In the genomic region with DNA sequence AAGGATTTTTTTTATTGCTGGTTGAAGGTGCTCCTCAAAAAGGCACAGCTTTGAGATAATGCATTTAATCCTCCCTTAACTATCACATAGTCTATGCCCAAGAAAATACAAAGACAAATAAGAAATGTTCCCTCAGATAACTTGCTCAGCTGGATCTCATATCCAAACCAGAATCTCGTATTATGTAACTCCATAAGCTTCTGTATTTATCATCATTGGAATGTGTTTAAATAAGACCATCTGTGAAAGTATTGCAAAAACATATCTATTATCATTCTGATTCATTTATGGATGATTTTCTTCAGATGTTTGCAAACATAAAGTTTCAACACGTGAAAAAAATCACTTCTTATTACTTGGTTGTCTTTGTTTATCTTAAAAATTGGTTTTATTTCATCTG, we compare ENCODE assay signal across 17 cellular contexts.
"Had no signal": no experiment of that assay in that cellular context is flagged by ENCODE, and none has a peak within 500 bp of the region (broad histone marks: within the 10 kb centered on the region; RNA-seq: fewer than 3 reads in every experiment).

No MANE protein-coding gene starts in this region.

- H3K9me3 ChIP-seq: gastrocnemius medialis, heart left ventricle, ovary, spleen, stomach, thoracic aorta, upper lobe of right lung had no signal

- H3K36me3 ChIP-seq: brain microvascular endothelial cell, gastrocnemius medialis, heart left ventricle, neural progenitor cell, ovary, spleen, stomach, thoracic aorta, upper lobe of right lung had no signal

- H3K27ac ChIP-seq: brain microvascular endothelial cell, dorsolateral prefrontal cortex, gastrocnemius medialis, heart left ventricle, neural progenitor cell, ovary, spleen, stomach, thoracic aorta, upper lobe of right lung had no signal

- H3K4me1 ChIP-seq: gastrocnemius medialis, heart left ventricle, neural progenitor cell, spleen, stomach, upper lobe of right lung had no signal

- FAIRE-seq: islet of Langerhans had no signal

- H3K4me3 ChIP-seq: dorsolateral prefrontal cortex, gastrocnemius medialis, heart left ventricle, neural progenitor cell, ovary, spleen, stomach, thoracic aorta, upper lobe of right lung had no signal

- H3K4me1 Mint-ChIP-seq: activated CD4-positive, alpha-beta T cell treated with anti-CD3 and anti-CD28 coated beads, Interleukin-2, amount 10 ng/mL, durations not matched to agents 24 days and 14 days; activated naive CD8-positive, alpha-beta T cell treated with anti-CD3 and anti-CD28 coated beads for 36 hours; naive B cell; neural progenitor cell had no signal

- H3K9me3 Mint-ChIP-seq: activated CD4-positive, alpha-beta T cell treated with anti-CD3 and anti-CD28 coated beads, Interleukin-2, amount 10 ng/mL, durations not matched to agents 24 days and 14 days; activated naive CD8-positive, alpha-beta T cell treated with anti-CD3 and anti-CD28 coated beads for 36 hours; activated T-helper 1 cell treated with anti-CD3 and anti-CD28 coated beads, Interleukin-12 subunit alpha, Interleukin-12 subunit beta, Interleukin-2, Interleukin-4 antibody, amounts not matched to agents 30 ng/mL and 10 ng/mL and 1 ng/mL, durations not matched to agents 14 hours and 24 hours and 36 hours; naive B cell; neural progenitor cell had no signal

- H3K9ac ChIP-seq: neural progenitor cell had no signal

- DNase-seq: activated CD4-positive, alpha-beta T cell treated with anti-CD3 and anti-CD28 coated beads, Interleukin-2, amount 10 ng/mL, durations not matched to agents 24 days and 14 days; activated CD4-positive, CD25-positive, alpha-beta regulatory T cell; activated naive CD8-positive, alpha-beta T cell treated with anti-CD3 and anti-CD28 coated beads for 36 hours; anterior cingulate cortex; brain microvascular endothelial cell; dorsolateral prefrontal cortex; gastrocnemius medialis; heart left ventricle; naive B cell; ovary; spleen; stomach; upper lobe of right lung had no signal

- H3K36me3 Mint-ChIP-seq: activated naive CD8-positive, alpha-beta T cell treated with anti-CD3 and anti-CD28 coated beads for 36 hours; naive B cell; neural progenitor cell had no signal

- H3K27ac Mint-ChIP-seq: activated CD4-positive, alpha-beta T cell treated with anti-CD3 and anti-CD28 coated beads, Interleukin-2, amount 10 ng/mL, durations not matched to agents 24 days and 14 days; activated naive CD8-positive, alpha-beta T cell treated with anti-CD3 and anti-CD28 coated beads for 36 hours; activated T-helper 1 cell treated with anti-CD3 and anti-CD28 coated beads, Interleukin-12 subunit alpha, Interleukin-12 subunit beta, Interleukin-2, Interleukin-4 antibody, amounts not matched to agents 30 ng/mL and 10 ng/mL and 1 ng/mL, durations not matched to agents 14 hours and 24 hours and 36 hours; naive B cell; neural progenitor cell had no signal

- H3K4me3 Mint-ChIP-seq: activated CD4-positive, alpha-beta T cell treated with anti-CD3 and anti-CD28 coated beads, Interleukin-2, amount 10 ng/mL, durations not matched to agents 24 days and 14 days; activated naive CD8-positive, alpha-beta T cell treated with anti-CD3 and anti-CD28 coated beads for 36 hours; activated T-helper 1 cell treated with anti-CD3 and anti-CD28 coated beads, Interleukin-12 subunit alpha, Interleukin-12 subunit beta, Interleukin-2, Interleukin-4 antibody, amounts not matched to agents 30 ng/mL and 10 ng/mL and 1 ng/mL, durations not matched to agents 14 hours and 24 hours and 36 hours; naive B cell; neural progenitor cell had no signal
